ENCODE assay signal across 13 cellular contexts in genomic region chr16:8905795-8906591, GRCh38. TPM values are rescaled to one million over a fixed set of nuclear protein-coding genes. Genes with fewer than 3 reads are reported as not detected.
DNase-seq lines count a peak whose midpoint lies in the region; ATAC-seq and TF ChIP-seq lines count a peak whose summit lies in the region.
"Had no signal": no experiment of that assay in that cellular context is flagged by ENCODE, and none has a peak within 500 bp of the region (broad histone marks: within the 10 kb centered on the region; RNA-seq: fewer than 3 reads in every experiment).

No MANE protein-coding gene starts in this region.

- POLR2A ChIA-PET in WTC11 (lab: Charles Lee) = no interaction called here

- 0 out of 2 replicates have a peak overlapping the region, but pooled peaks have one; percentile 3 for H3K27ac Mint-ChIP-seq in WTC11
- H3K27ac Mint-ChIP-seq: activated CD4-positive, alpha-beta T cell treated with anti-CD3 and anti-CD28 coated beads, Interleukin-2, amount 10 ng/mL, durations not matched to agents 24 days and 14 days had no signal

- no peak overlapping the region for H3K4me3 ChIP-seq in AG10803 (ENCODE audit: low read length)
- H3K4me3 ChIP-seq in GM12865 (ENCODE audit: low read depth, low read length) = no peak overlapping the region
- H3K4me3 ChIP-seq: right atrium auricular region, thyroid gland had no signal

- H3K4me1 Mint-ChIP-seq in WTC11 = peaks cover 9% of the 10 kb centered on the region

- ATAC-seq in WTC11 = peak; percentile 89

- no peaks in the 10 kb centered on the region for H3K9me3 Mint-ChIP-seq in WTC11
- H3K9me3 Mint-ChIP-seq: activated CD4-positive, alpha-beta T cell treated with anti-CD3 and anti-CD28 coated beads, Interleukin-2, amount 10 ng/mL, durations not matched to agents 24 days and 14 days; activated naive CD8-positive, alpha-beta T cell treated with anti-CD3 and anti-CD28 coated beads for 36 hours had no signal

- CTCF ChIA-PET in WTC11 (lab: Charles Lee) = interaction anchor here (0.6 to 3.1 kb wide), 14 partner anchors 16 to 145 kb away, joined by 3 to 24 read pairs (median 4); partner anchors contain the start of gene CARHSP1

- no peaks in the 10 kb centered on the region for H3K27me3 Mint-ChIP-seq in WTC11 (ENCODE audit: low read depth)
- H3K27me3 Mint-ChIP-seq: activated CD4-positive, alpha-beta T cell treated with anti-CD3 and anti-CD28 coated beads, Interleukin-2, amount 10 ng/mL, durations not matched to agents 24 days and 14 days; activated naive CD8-positive, alpha-beta T cell treated with anti-CD3 and anti-CD28 coated beads for 36 hours had no signal

- DNase-seq in AG10803 (ENCODE audit: low read depth) = no peak
- no peak for DNase-seq in GM12865 (ENCODE audit: low read depth)
- peak; percentile 55 for DNase-seq in WTC11 (ENCODE audit: low spot score)
- peak; percentile 62 for DNase-seq in iPS-NIHi11 (ENCODE audit: low spot score)
- DNase-seq in NCI-H2029 treated with DMSO at 0.1 percent for 48 hours (lab: John Stamatoyannopoulos, UW) = no peak
- DNase-seq in NOMO-1 treated with DMSO at 0.1 percent for 48 hours (lab: John Stamatoyannopoulos, UW; ENCODE audit: unreplicated experiment) = no peak
- no peak for DNase-seq in hepatic stellate cell (ENCODE audit: low spot score)
- no peak for DNase-seq in NCI-H2107 treated with DMSO at 0.1 percent for 48 hours (lab: John Stamatoyannopoulos, UW; ENCODE audit: unreplicated experiment)
- DNase-seq: activated naive CD8-positive, alpha-beta T cell treated with anti-CD3 and anti-CD28 coated beads for 36 hours; effector CD4-positive, alpha-beta T cell; thyroid gland had no signal

- no peak overlapping the region for H3K4me3 Mint-ChIP-seq in WTC11
- H3K4me3 Mint-ChIP-seq: activated CD4-positive, alpha-beta T cell treated with anti-CD3 and anti-CD28 coated beads, Interleukin-2, amount 10 ng/mL, durations not matched to agents 24 days and 14 days; activated naive CD8-positive, alpha-beta T cell treated with anti-CD3 and anti-CD28 coated beads for 36 hours had no signal

- H3K36me3 Mint-ChIP-seq in WTC11 = peaks cover 83% of the 10 kb centered on the region

- TF ChIP-seq CTCF in AG10803 (conservative IDR thresholded peaks at IDR 0.05; ENCODE audit: low read length) (peak; percentile 27), GM12865 (IDR thresholded peaks at IDR 0.05; ENCODE audit: insufficient read depth, low read depth, low read length, missing control alignments) (peak; percentile 21), WTC11 (IDR thresholded peaks at IDR 0.05) (peak; percentile 51)

TF ChIP-seq in WTC11, 78 proteins besides CTCF, POLR2A, EP300 and RAD21:
- no peak for TF ChIP-seq HMGA2 (CRISPR knock-in tag; IDR thresholded peaks at IDR 0.05)
- TF ChIP-seq TEAD4 (CRISPR knock-in tag; IDR thresholded peaks at IDR 0.05) = no peak
- no peak for TF ChIP-seq MXD4 (CRISPR knock-in tag; IDR thresholded peaks at IDR 0.05; ENCODE audit: borderline replicate concordance)
- no peak for TF ChIP-seq CREB1 (CRISPR knock-in tag; IDR thresholded peaks at IDR 0.05)
- no peak for TF ChIP-seq RORB (CRISPR knock-in tag; IDR thresholded peaks at IDR 0.05)
- no peak for TF ChIP-seq ZNF512 (CRISPR knock-in tag; IDR thresholded peaks at IDR 0.05; ENCODE audit: borderline replicate concordance)
- no peak for TF ChIP-seq NFATC4 (CRISPR knock-in tag; IDR thresholded peaks at IDR 0.05)
- no peak for TF ChIP-seq AR (CRISPR knock-in tag; IDR thresholded peaks at IDR 0.05)
- TF ChIP-seq GRHL2 (CRISPR knock-in tag; IDR thresholded peaks at IDR 0.05; ENCODE audit: insufficient replicate concordance, severe bottlenecking) = no peak
- TF ChIP-seq NR2C2 (CRISPR knock-in tag; IDR thresholded peaks at IDR 0.05) = no peak
- TF ChIP-seq ZNF671 (CRISPR knock-in tag; IDR thresholded peaks at IDR 0.05) = no peak
- no peak for TF ChIP-seq RELA (CRISPR knock-in tag; IDR thresholded peaks at IDR 0.05; ENCODE audit: borderline replicate concordance)

RNA-seq across cellular contexts. Expression of gene LITAFD, which starts 23.8 kb away (rescaled TPM):
- not detected in 3 replicates for total RNA-seq in WTC11 (2021)
- total RNA-seq: activated CD4-positive, alpha-beta T cell treated with anti-CD3 and anti-CD28 coated beads, Interleukin-2, amount 10 ng/mL, durations not matched to agents 24 days and 14 days; activated naive CD8-positive, alpha-beta T cell treated with anti-CD3 and anti-CD28 coated beads for 36 hours; right atrium auricular region; thyroid gland had no signal

RNA-seq across cellular contexts. Expression of gene CARHSP1, which starts 37.2 kb away (rescaled TPM):
- 260 to 271 TPM (median 261 TPM) in 3 replicates for total RNA-seq in WTC11 (2021)

RNA-seq across cellular contexts. Expression of gene USP7, which starts 57.7 kb away (rescaled TPM):
- total RNA-seq in WTC11 (2021) = 153 to 211 TPM (median 161 TPM) in 3 replicates

Comparison
In these comparisons a context has a peak if more than half of its experiments do, and no peak if none do; other contexts are left out.
1. DNase-seq: peak in WTC11 (single experiment) and iPS-NIHi11 (single experiment); none in AG10803 (single experiment), GM12865 (single experiment), NCI-H2029 treated with DMSO at 0.1 percent for 48 hours (single experiment), NOMO-1 treated with DMSO at 0.1 percent for 48 hours (single experiment), hepatic stellate cell (single experiment) and NCI-H2107 treated with DMSO at 0.1 percent for 48 hours (single experiment).
2. Peak in every context shown above with its lines, with median percentiles within 50 percentile points of each other: CTCF ChIP-seq.